Comparison of ENCODE assay signal across 9 cellular contexts in the genomic region with DNA sequence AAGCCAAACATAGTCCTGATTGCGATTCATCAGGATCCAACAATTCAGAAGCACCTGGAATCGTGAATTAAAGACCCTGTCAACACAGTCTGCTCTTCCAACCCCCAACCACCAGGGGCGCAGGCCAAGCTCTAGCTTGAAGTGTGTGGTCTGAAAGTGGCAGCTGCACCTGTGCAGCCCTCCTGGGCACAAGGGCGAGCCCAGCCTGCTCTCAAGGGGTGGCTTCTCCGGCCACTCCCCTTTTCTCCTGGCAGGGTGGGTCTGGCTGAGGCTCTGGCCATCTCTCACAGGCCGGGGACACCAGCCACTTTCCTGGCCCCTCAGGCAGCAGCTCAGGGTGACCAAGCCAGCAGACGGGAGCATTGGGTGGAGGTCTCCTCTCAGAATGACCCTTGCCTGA.
DNase-seq lines count a peak whose midpoint lies in the region; ATAC-seq and TF ChIP-seq lines count a peak whose summit lies in the region.
"Had no signal": no experiment of that assay in that cellular context is flagged by ENCODE, and none has a peak within 500 bp of the region (broad histone marks: within the 10 kb centered on the region; RNA-seq: fewer than 3 reads in every experiment).

No MANE protein-coding gene starts in this region.

- H3K27ac Mint-ChIP-seq in activated B cell treated with CpG ODN at 0.5 μM for 24 hours = no peak overlapping the region

- no peaks in the 10 kb centered on the region for H3K4me1 ChIP-seq in BE2C
- peaks cover 50% of the 10 kb centered on the region for H3K4me1 ChIP-seq in lower lobe of right lung
- H3K4me1 ChIP-seq: right lobe of liver had no signal

- H3K27me3 Mint-ChIP-seq in activated B cell treated with CpG ODN at 0.5 μM for 24 hours = no peaks in the 10 kb centered on the region

- peak; percentile 51 for TF ChIP-seq CTCF in BE2C (IDR thresholded peaks at IDR 0.05; ENCODE audit: low read depth, low read length)
- peak; percentile 59 for TF ChIP-seq CTCF in GM13977 (IDR thresholded peaks at IDR 0.05; ENCODE audit: extremely low read depth, insufficient read depth, missing control alignments)
- TF ChIP-seq CTCF in activated B cell treated with CpG ODN at 0.5 μM for 24 hours (IDR thresholded peaks at IDR 0.05) = no peak
- peak; percentile 32 for TF ChIP-seq CTCF in lower lobe of right lung (IDR thresholded peaks at IDR 0.05)

- no peaks in the 10 kb centered on the region for H3K9me3 Mint-ChIP-seq in activated B cell treated with CpG ODN at 0.5 μM for 24 hours

- H3K27me3 ChIP-seq in BE2C = no peaks in the 10 kb centered on the region
- H3K27me3 ChIP-seq in lower lobe of right lung (ENCODE audit: low read depth) = no peaks in the 10 kb centered on the region
- H3K27me3 ChIP-seq: right lobe of liver had no signal

- peaks cover 73% of the 10 kb centered on the region for H3K36me3 Mint-ChIP-seq in activated B cell treated with CpG ODN at 0.5 μM for 24 hours (ENCODE audit: low read depth)

- H3K4me3 Mint-ChIP-seq in activated B cell treated with CpG ODN at 0.5 μM for 24 hours = no peak overlapping the region

- H3K9me3 ChIP-seq in BE2C (no peaks in the 10 kb centered on the region), lower lobe of right lung (no peaks in the 10 kb centered on the region)
- H3K9me3 ChIP-seq: right lobe of liver had no signal

- H3K36me3 ChIP-seq in BE2C (peaks cover 8% of the 10 kb centered on the region), lower lobe of right lung (peaks cover 69% of the 10 kb centered on the region)

- DNase-seq in BE2C (peak; percentile 30), GM13977 (ENCODE audit: low spot score) (no peak), activated B cell treated with CpG ODN at 0.5 μM for 24 hours (no peak), lower lobe of right lung (no peak), medulla oblongata (ENCODE audit: extremely low spot score) (no peak), NOMO-1 treated with DMSO at 0.1 percent for 48 hours (lab: John Stamatoyannopoulos, UW; ENCODE audit: unreplicated experiment) (no peak)
- DNase-seq: right lobe of liver had no signal

- CTCF ChIA-PET in activated B cell treated with CpG ODN at 0.5 μM for 24 hours (lab: Charles Lee) = interaction anchor here (0.6 to 1.7 kb wide), 2 partner anchors 149 to 208 kb away, joined by 3 to 5 read pairs; no protein-coding TSS in a partner anchor

- H3K4me1 Mint-ChIP-seq in activated B cell treated with CpG ODN at 0.5 μM for 24 hours = no peaks in the 10 kb centered on the region

- peak; percentile 45 for ATAC-seq in activated B cell treated with CpG ODN at 0.5 μM for 24 hours (ENCODE audit: low read depth)
- no peak for ATAC-seq in lower lobe of right lung
- ATAC-seq in HG03108 (IDR thresholded peaks at IDR 0.05; ENCODE audit: unreplicated experiment) = no peak
- ATAC-seq in GM18511 (IDR thresholded peaks at IDR 0.05; ENCODE audit: unreplicated experiment) = no peak

- intact Hi-C loops in activated B cell treated with CpG ODN at 0.5 μM for 24 hours (cut with micrococcal nuclease) = no loop called here
- intact Hi-C loops in lower lobe of right lung (cut with DNase I) = no loop called here

- H3K4me3 ChIP-seq in BE2C (ENCODE audit: low read depth, low read length) = no peak overlapping the region
- H3K4me3 ChIP-seq in lower lobe of right lung = no peak overlapping the region
- H3K4me3 ChIP-seq: right lobe of liver had no signal

- in situ Hi-C loops in GM13977 (cut with MboI; ENCODE audit: low pct_unique_long_range_greater_than_20kb, low sequenced_read_pairs, unreplicated experiment) = no loop called here

- no peak overlapping the region for H3K27ac ChIP-seq in lower lobe of right lung
- H3K27ac ChIP-seq: right lobe of liver had no signal

- POLR2A ChIA-PET in activated B cell treated with CpG ODN at 0.5 μM for 24 hours (lab: Charles Lee) = no interaction called here
